Comparison of ENCODE assay signal across 20 cellular contexts in genomic region chr4:98285676-98286075, GRCh38. TPM values are rescaled to one million over a fixed set of nuclear protein-coding genes. Genes with fewer than 3 reads are reported as not detected.
DNase-seq lines count a peak whose midpoint lies in the region; ATAC-seq, FAIRE-seq and TF ChIP-seq lines count a peak whose summit lies in the region.
"Had no signal": no experiment of that assay in that cellular context is flagged by ENCODE, and none has a peak within 500 bp of the region (broad histone marks: within the 10 kb centered on the region; RNA-seq: fewer than 3 reads in every experiment).

No MANE protein-coding gene starts in this region.

- no peaks in the 10 kb centered on the region for H4K20me1 ChIP-seq in DND-41 (ENCODE audit: insufficient read depth, low read length)

- H3K4me1 ChIP-seq in DND-41 (ENCODE audit: insufficient read depth, low read length) (peaks cover 91% of the 10 kb centered on the region), pancreas (peaks cover 0 to 3% (median 0%) of the 10 kb centered on the region in 3 donors), ascending aorta (peaks cover 0 to 3% of the 10 kb centered on the region in 2 donors)
- H3K4me1 ChIP-seq in CD8-positive, alpha-beta T cell (ENCODE audit: insufficient read depth, low read length) = peaks cover 13% of the 10 kb centered on the region
- H3K4me1 ChIP-seq: HAP-1 had no signal

- H3K9ac ChIP-seq in DND-41 (ENCODE audit: low read depth, low read length) = 0 out of 2 replicates have a peak overlapping the region, but pooled peaks have one; percentile 18
- H3K9ac ChIP-seq: BLaER1 treated with 17β-estradiol and CSF1 and Interleukin-3, amounts not matched to agents 10 nM and 100 nM had no signal

- no peaks in the 10 kb centered on the region for H3K27me3 Mint-ChIP-seq in CD8-positive, alpha-beta T cell (ENCODE audit: low read depth)
- H3K27me3 Mint-ChIP-seq: CD4-positive, CD25-positive, alpha-beta regulatory T cell had no signal

- WGBS in pancreas, 2 donors = 97 to 100% methylated on average over 3 of the region's 3 CpGs

- FAIRE-seq in colon (lab: Jason Lieb, UNC) (peak; percentile 97), pancreas (lab: Jason Lieb, UNC) (peak; percentile 98)
- FAIRE-seq: GM12892, HepG2, HTR-8/SVneo had no signal

- intact Hi-C loops in pancreas (cut with DNase I) = no loop called here
- intact Hi-C loops in CD8-positive, alpha-beta T cell (cut with DNase I, micrococcal nuclease) = no loop called here
- intact Hi-C loops in ascending aorta (cut with DNase I) = no loop called here

- no peak overlapping the region for H2AFZ ChIP-seq in DND-41 (ENCODE audit: low read depth, low read length)

- ATAC-seq in DND-41 (ENCODE audit: insufficient read depth, low read depth) (no peak), pancreas (no peak)
- ATAC-seq in CD8-positive, alpha-beta T cell = no peak
- ATAC-seq: HepG2 had no signal

- H3K4me3 Mint-ChIP-seq in CD8-positive, alpha-beta T cell = no peak overlapping the region
- H3K4me3 Mint-ChIP-seq: CD4-positive, CD25-positive, alpha-beta regulatory T cell; HFFc6 had no signal

- H3K27me3 ChIP-seq in DND-41 (ENCODE audit: insufficient read depth, low read length, poor library complexity) = no peaks in the 10 kb centered on the region
- no peaks in the 10 kb centered on the region for H3K27me3 ChIP-seq in pancreas
- no peaks in the 10 kb centered on the region for H3K27me3 ChIP-seq in CD8-positive, alpha-beta T cell (ENCODE audit: insufficient read depth, low read length)
- no peaks in the 10 kb centered on the region for H3K27me3 ChIP-seq in ascending aorta
- H3K27me3 ChIP-seq: BLaER1 treated with 17β-estradiol and CSF1 and Interleukin-3, amounts not matched to agents 10 nM and 100 nM had no signal

- H3K9me3 ChIP-seq in DND-41 (ENCODE audit: insufficient read depth, low read length, severe bottlenecking) (no peaks in the 10 kb centered on the region), KOPT-K1 (ENCODE audit: insufficient read depth, low read length, poor library complexity, severe bottlenecking) (no peaks in the 10 kb centered on the region), pancreas (no peaks in the 10 kb centered on the region), ascending aorta (no peaks in the 10 kb centered on the region)
- no peaks in the 10 kb centered on the region for H3K9me3 ChIP-seq in CD8-positive, alpha-beta T cell (ENCODE audit: low read length)
- H3K9me3 ChIP-seq: HAP-1 had no signal

- H3K27ac ChIP-seq in DND-41 (ENCODE audit: low read length) = peak overlapping the region; percentile 70
- H3K27ac ChIP-seq in KOPT-K1 (ENCODE audit: low read depth, low read length, poor library complexity, severe bottlenecking) = peak overlapping the region; percentile 64
- H3K27ac ChIP-seq in pancreas = no peak overlapping the region
- H3K27ac ChIP-seq in CD8-positive, alpha-beta T cell (ENCODE audit: low read depth, low read length) = no peak overlapping the region
- no peak overlapping the region for H3K27ac ChIP-seq in ascending aorta
- H3K27ac ChIP-seq: BLaER1 treated with 17β-estradiol and CSF1 and Interleukin-3, amounts not matched to agents 10 nM and 100 nM had no signal

- peaks cover 8% of the 10 kb centered on the region for H3K36me3 Mint-ChIP-seq in CD8-positive, alpha-beta T cell

- H3K79me2 ChIP-seq in DND-41 (ENCODE audit: insufficient read depth, low read length) = peaks cover 86% of the 10 kb centered on the region

- peaks cover 3% of the 10 kb centered on the region for H3K9me3 Mint-ChIP-seq in CD8-positive, alpha-beta T cell

- H3K27ac Mint-ChIP-seq in CD8-positive, alpha-beta T cell = no peak overlapping the region
- H3K27ac Mint-ChIP-seq: HFFc6 had no signal

- no peak overlapping the region for H3K4me3 ChIP-seq in DND-41 (ENCODE audit: low read depth in 1 of 2, low read length in 2 of 2)
- no peak overlapping the region for H3K4me3 ChIP-seq in pancreas
- no peak overlapping the region for H3K4me3 ChIP-seq in CD8-positive, alpha-beta T cell (ENCODE audit: low read depth, low read length)
- no peak overlapping the region for H3K4me3 ChIP-seq in ascending aorta
- H3K4me3 ChIP-seq: BLaER1 treated with 17β-estradiol and CSF1 and Interleukin-3, amounts not matched to agents 10 nM and 100 nM; HAP-1 had no signal

- TF ChIP-seq CTCF in DND-41 (IDR thresholded peaks at IDR 0.05; ENCODE audit: borderline replicate concordance, extremely low read depth, low read length, poor library complexity, severe bottlenecking) = no peak
- TF ChIP-seq CTCF in pancreas (IDR thresholded peaks at IDR 0.05) = no peak
- TF ChIP-seq CTCF in CD8-positive, alpha-beta T cell (IDR thresholded peaks at IDR 0.05) = no peak
- no peak for TF ChIP-seq CTCF in ascending aorta (IDR thresholded peaks at IDR 0.05)

- CTCF ChIA-PET in CD8-positive, alpha-beta T cell (lab: Charles Lee) = no interaction called here

- DNase-seq in DND-41 = no peak
- DNase-seq in pancreas = no peak
- DNase-seq in CD8-positive, alpha-beta T cell = no peak
- no peak for DNase-seq in ascending aorta (ENCODE audit: low spot score in 2 of 2)
- no peak for DNase-seq in GM03348 (ENCODE audit: low spot score)
- no peak for DNase-seq in KG1 (lab: John Stamatoyannopoulos, UW)
- DNase-seq: 8988T; ACHN; Calu3; CD4-positive, CD25-positive, alpha-beta regulatory T cell; DMS 273 treated with DMSO at 0.1 percent for 48 hours; GOT3; HFFc6 had no signal

- H3K36me3 ChIP-seq in DND-41 (ENCODE audit: insufficient read depth, low read length) (no peaks in the 10 kb centered on the region), KOPT-K1 (ENCODE audit: insufficient read depth, low read length) (no peaks in the 10 kb centered on the region), pancreas (no peaks in the 10 kb centered on the region), ascending aorta (no peaks in the 10 kb centered on the region)
- no peaks in the 10 kb centered on the region for H3K36me3 ChIP-seq in CD8-positive, alpha-beta T cell (ENCODE audit: insufficient read depth, low read length)
- H3K36me3 ChIP-seq: HAP-1 had no signal

- H3K4me2 ChIP-seq in DND-41 (ENCODE audit: insufficient read depth, low read length) = peak overlapping the region; percentile 16; the same call in 1 of the 2 replicates
- H3K4me2 ChIP-seq: BLaER1 treated with 17β-estradiol and CSF1 and Interleukin-3, amounts not matched to agents 10 nM and 100 nM had no signal

- H3K4me1 Mint-ChIP-seq in CD8-positive, alpha-beta T cell (ENCODE audit: low read depth) = peaks cover 64% of the 10 kb centered on the region

- POLR2A ChIA-PET in CD8-positive, alpha-beta T cell (lab: Charles Lee) = no interaction called here

RNA-seq across cellular contexts. Expression of gene RAP1GDS1, which starts 24.5 kb away (rescaled TPM):
- 10 to 100 TPM; 19.0 to 24.9 (median 22.6) TPM for total RNA-seq in pancreas
- 10 to 100 TPM in 1 of 2 donors, 1 to 10 TPM in 1; 6.6 to 10.6 TPM for polyA plus RNA-seq in pancreas
- total RNA-seq in CD8-positive, alpha-beta T cell = 10 to 100 TPM; 15.3 to 15.6 TPM
- 8.3 TPM for total RNA-seq in ascending aorta

Comparison
In these comparisons a context has a peak if more than half of its experiments do, and no peak if none do; other contexts are left out.
1. H3K27ac ChIP-seq: peak in DND-41 (single experiment) and KOPT-K1 (single experiment); none in pancreas (0 of 4), CD8-positive, alpha-beta T cell (single experiment) and ascending aorta (0 of 2).